In the genomic region with DNA sequence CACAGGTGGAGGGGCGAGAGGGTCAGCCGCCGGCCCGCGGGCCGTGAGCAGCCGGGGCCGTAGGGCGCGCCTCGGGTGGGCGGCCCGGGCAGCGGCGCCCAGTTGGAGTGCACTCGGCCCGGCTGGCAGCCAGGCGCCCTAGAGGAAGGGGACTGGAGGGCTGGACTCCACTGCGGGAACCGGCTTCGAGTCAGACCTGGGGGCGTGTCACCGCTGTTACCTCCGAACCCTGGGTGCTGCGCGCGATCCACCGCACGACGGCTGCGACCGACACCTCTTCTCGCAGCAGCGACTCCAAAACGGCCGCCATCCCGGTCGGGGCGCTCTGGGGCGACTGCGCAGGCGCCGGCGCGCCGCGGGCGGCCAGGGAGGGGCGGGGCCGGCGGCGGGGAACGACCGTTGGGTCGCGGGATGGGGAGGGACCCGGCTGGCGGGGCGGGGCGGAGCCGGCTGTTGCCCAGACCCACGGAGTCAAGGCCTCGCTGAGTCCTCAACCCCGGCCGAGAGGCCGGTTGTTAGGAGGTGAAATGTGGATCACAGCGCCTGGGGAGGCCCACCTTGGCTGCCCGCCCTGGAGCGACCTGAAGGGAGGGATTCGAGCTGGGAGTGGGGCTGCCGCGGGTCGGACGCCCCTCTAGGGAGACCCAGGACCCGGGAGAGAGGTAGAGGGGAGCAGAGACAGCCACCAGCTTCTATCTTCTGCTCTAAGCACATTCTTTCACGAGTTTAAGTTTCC, we compare ENCODE assay signal across 8 cellular contexts. TPM values are rescaled to one million over a fixed set of nuclear protein-coding genes. Genes with fewer than 3 reads are reported as not detected.
DNase-seq lines count a peak whose midpoint lies in the region; ATAC-seq and TF ChIP-seq lines count a peak whose summit lies in the region.

CDAN1 (minus strand) TSS at position 336 of the 736 bp plus-strand sequence; CDS start at position 310, 26 bp downstream.

- no peaks in the 10 kb centered on the region for H3K27me3 ChIP-seq in KMS-11 (ENCODE audit: insufficient read depth, low read depth)

- H3K9ac ChIP-seq in KMS-11, result peak within 1 kb of the TSS; percentile 63; the same call in 1 of the 2 replicates

- H2AFZ ChIP-seq in KMS-11 (ENCODE audit: low read depth), result peak within 1 kb of the TSS; percentile 89

- DNase-seq in DMS79 (lab: John Stamatoyannopoulos, UW), result peak; percentile 18
- peak; percentile 88 for DNase-seq in activated T-helper 2 cell treated with anti-CD3 and anti-CD28 coated beads, Interferon-gamma antibody, Interleukin-2, Interleukin-4, amounts not matched to agents 10 μg/mL and 5 μg/mL and 100 μg/mL, durations not matched to agents 14 hours and 24 hours and 36 hours (ENCODE audit: low spot score)
- DNase-seq in fibroblast of pulmonary artery (ENCODE audit: low read depth), result peak; percentile 81
- peak; percentile 93 for DNase-seq in natural killer cell treated with Interleukin-12 subunit alpha and Interleukin-12 subunit beta and Interleukin-15 and Interleukin-18, amount 100 ng/mL, for 72 hours (ENCODE audit: low spot score)
- peak; percentile 80 to 92 (median 89) for DNase-seq in stimulated activated naive CD4-positive, alpha-beta T cell (lab: John Stamatoyannopoulos, UW)

- peak within 1 kb of the TSS; percentile 87 for H3K4me2 ChIP-seq in KMS-11

- peak within 1 kb of the TSS; percentile 42 for H3K27ac ChIP-seq in KMS-11

- peaks cover 6% of the 10 kb centered on the region for H3K4me1 Mint-ChIP-seq in activated T-helper 2 cell treated with anti-CD3 and anti-CD28 coated beads, Interferon-gamma antibody, Interleukin-2, Interleukin-4, amounts not matched to agents 10 μg/mL and 5 μg/mL and 100 μg/mL, durations not matched to agents 14 hours and 24 hours and 36 hours (ENCODE audit: low read depth)
- H3K4me1 Mint-ChIP-seq in natural killer cell treated with Interleukin-12 subunit alpha and Interleukin-12 subunit beta and Interleukin-15 and Interleukin-18, amount 100 ng/mL, for 72 hours (ENCODE audit: low read depth in 2 of 2), result peaks cover 13 to 17% of the 10 kb centered on the region in 2 donors

- no peak within 1 kb of the TSS for H3K4me3 ChIP-seq in KMS-11 (IDR thresholded peaks at IDR 0.05; ENCODE audit: insufficient read depth, low read depth, low read length)
- peak within 1 kb of the TSS; percentile 76 for H3K4me3 ChIP-seq in fibroblast of pulmonary artery (replicated peaks; ENCODE audit: low read depth, low read length)

- intact Hi-C loops in activated T-helper 2 cell treated with anti-CD3 and anti-CD28 coated beads, Interferon-gamma antibody, Interleukin-2, Interleukin-4, amounts not matched to agents 10 μg/mL and 5 μg/mL and 100 μg/mL, durations not matched to agents 14 hours and 24 hours and 36 hours (cut with micrococcal nuclease), result loop anchor here (1.0 to 2.0 kb wide), 2 partner anchors 56 to 184 kb away; no protein-coding TSS in a partner anchor

- peaks cover 7% of the 10 kb centered on the region for H3K4me1 ChIP-seq in KMS-11 (ENCODE audit: low read depth, poor library complexity, severe bottlenecking)

- H3K79me2 ChIP-seq in KMS-11 (ENCODE audit: insufficient read depth, low read depth), result no peaks in the 10 kb centered on the region

- peak within 1 kb of the TSS; percentile 69 for H3K27ac Mint-ChIP-seq in activated T-helper 2 cell treated with anti-CD3 and anti-CD28 coated beads, Interferon-gamma antibody, Interleukin-2, Interleukin-4, amounts not matched to agents 10 μg/mL and 5 μg/mL and 100 μg/mL, durations not matched to agents 14 hours and 24 hours and 36 hours
- peak within 1 kb of the TSS; percentile 51 to 55 for H3K27ac Mint-ChIP-seq in natural killer cell treated with Interleukin-12 subunit alpha and Interleukin-12 subunit beta and Interleukin-15 and Interleukin-18, amount 100 ng/mL, for 72 hours

- TF ChIP-seq CTCF in KMS-11 (conservative IDR thresholded peaks at IDR 0.05; ENCODE audit: low read depth, low read length), result no peak
- TF ChIP-seq CTCF in fibroblast of pulmonary artery (IDR thresholded peaks at IDR 0.05; ENCODE audit: low read length, missing control alignments), result no peak

- H3K9me3 Mint-ChIP-seq in activated T-helper 2 cell treated with anti-CD3 and anti-CD28 coated beads, Interferon-gamma antibody, Interleukin-2, Interleukin-4, amounts not matched to agents 10 μg/mL and 5 μg/mL and 100 μg/mL, durations not matched to agents 14 hours and 24 hours and 36 hours, result no peaks in the 10 kb centered on the region
- H3K9me3 Mint-ChIP-seq in natural killer cell treated with Interleukin-12 subunit alpha and Interleukin-12 subunit beta and Interleukin-15 and Interleukin-18, amount 100 ng/mL, for 72 hours, result no peaks in the 10 kb centered on the region

- no peaks in the 10 kb centered on the region for H3K36me3 ChIP-seq in KMS-11 (ENCODE audit: insufficient read depth)

- peak; percentile 79 for ATAC-seq in GM21723 (IDR thresholded peaks at IDR 0.05; ENCODE audit: unreplicated experiment)
- peak; percentile 97 for ATAC-seq in natural killer cell treated with Interleukin-12 subunit alpha and Interleukin-12 subunit beta and Interleukin-15 and Interleukin-18, amount 100 ng/mL, for 72 hours

- H3K27me3 Mint-ChIP-seq in activated T-helper 2 cell treated with anti-CD3 and anti-CD28 coated beads, Interferon-gamma antibody, Interleukin-2, Interleukin-4, amounts not matched to agents 10 μg/mL and 5 μg/mL and 100 μg/mL, durations not matched to agents 14 hours and 24 hours and 36 hours (ENCODE audit: low read depth), result no peaks in the 10 kb centered on the region
- no peaks in the 10 kb centered on the region for H3K27me3 Mint-ChIP-seq in natural killer cell treated with Interleukin-12 subunit alpha and Interleukin-12 subunit beta and Interleukin-15 and Interleukin-18, amount 100 ng/mL, for 72 hours

- H4K20me1 ChIP-seq in KMS-11 (ENCODE audit: insufficient read depth), result no peaks in the 10 kb centered on the region

- TF ChIP-seq POLR2A in Raji (IDR thresholded peaks at IDR 0.05; ENCODE audit: insufficient read depth, low read depth, low read length), result peak; percentile 84

- H3K4me3 Mint-ChIP-seq in activated T-helper 2 cell treated with anti-CD3 and anti-CD28 coated beads, Interferon-gamma antibody, Interleukin-2, Interleukin-4, amounts not matched to agents 10 μg/mL and 5 μg/mL and 100 μg/mL, durations not matched to agents 14 hours and 24 hours and 36 hours (ENCODE audit: low read depth), result peak within 1 kb of the TSS; percentile 77
- peak within 1 kb of the TSS; percentile 82 for H3K4me3 Mint-ChIP-seq in natural killer cell treated with Interleukin-12 subunit alpha and Interleukin-12 subunit beta and Interleukin-15 and Interleukin-18, amount 100 ng/mL, for 72 hours

- peaks cover 31% of the 10 kb centered on the region for H3K36me3 Mint-ChIP-seq in activated T-helper 2 cell treated with anti-CD3 and anti-CD28 coated beads, Interferon-gamma antibody, Interleukin-2, Interleukin-4, amounts not matched to agents 10 μg/mL and 5 μg/mL and 100 μg/mL, durations not matched to agents 14 hours and 24 hours and 36 hours (ENCODE audit: low read depth)
- H3K36me3 Mint-ChIP-seq in natural killer cell treated with Interleukin-12 subunit alpha and Interleukin-12 subunit beta and Interleukin-15 and Interleukin-18, amount 100 ng/mL, for 72 hours, result peaks cover 15% of the 10 kb centered on the region

RNA-seq across cellular contexts. Expression of gene CDAN1, which starts in this region (rescaled TPM):
- 24.2 and 26.6 TPM in 2 replicates for total RNA-seq in activated T-helper 2 cell treated with anti-CD3 and anti-CD28 coated beads, Interferon-gamma antibody, Interleukin-2, Interleukin-4, amounts not matched to agents 10 μg/mL and 5 μg/mL and 100 μg/mL, durations not matched to agents 14 hours and 24 hours and 36 hours
- 10 to 100 TPM; 14.9 to 30.5 TPM for total RNA-seq in natural killer cell treated with Interleukin-12 subunit alpha and Interleukin-12 subunit beta and Interleukin-15 and Interleukin-18, amount 100 ng/mL, for 72 hours

Comparison
In these comparisons a context has a peak if more than half of its experiments do, and no peak if none do; other contexts are left out.
1. DNase-seq: peak in every context shown above with its lines; median percentile 93 in natural killer cell treated with Interleukin-12 subunit alpha and Interleukin-12 subunit beta and Interleukin-15 and Interleukin-18, amount 100 ng/mL, for 72 hours; 89 in stimulated activated naive CD4-positive, alpha-beta T cell; 88 in activated T-helper 2 cell treated with anti-CD3 and anti-CD28 coated beads, Interferon-gamma antibody, Interleukin-2, Interleukin-4, amounts not matched to agents 10 μg/mL and 5 μg/mL and 100 μg/mL, durations not matched to agents 14 hours and 24 hours and 36 hours; 81 in fibroblast of pulmonary artery; 18 in DMS79.